Comparison of ENCODE assay signal across 8 cellular contexts in genomic region chr6:27250955-27251671, GRCh38. TPM values are rescaled to one million over a fixed set of nuclear protein-coding genes. Genes with fewer than 3 reads are reported as not detected.
DNase-seq lines count a peak whose midpoint lies in the region; ATAC-seq and TF ChIP-seq lines count a peak whose summit lies in the region.

No MANE protein-coding gene starts in this region.

- no peaks in the 10 kb centered on the region for H3K9me2 ChIP-seq in OCI-LY7 (ENCODE audit: insufficient read depth, low read length)

- CTCF ChIA-PET in CD4-positive, alpha-beta memory T cell (lab: Charles Lee; ENCODE audit: partially characterized antibody) = no interaction called here
- CTCF ChIA-PET in OCI-LY7 (lab: Charles Lee; ENCODE audit: unreplicated experiment) = interaction anchor here (0.6 kb wide), 2 partner anchors 548 to 1817 kb away, joined by 3 read pairs; no protein-coding TSS in a partner anchor

- no peaks in the 10 kb centered on the region for H3K79me2 ChIP-seq in OCI-LY7 (ENCODE audit: insufficient read depth, low read depth, low read length)

- no peak overlapping the region for H3K27ac ChIP-seq in CD4-positive, alpha-beta memory T cell (ENCODE audit: low read depth, low read length)
- peak overlapping the region; percentile 22 for H3K27ac ChIP-seq in OCI-LY7 (ENCODE audit: low read depth, low read length, poor library complexity, severe bottlenecking)

- intact Hi-C loops in CD4-positive, alpha-beta memory T cell (cut with micrococcal nuclease) = no loop called here
- intact Hi-C loops in OCI-LY7 (cut with micrococcal nuclease; ENCODE audit: unreplicated experiment) = loop anchor here (2.0 to 5.0 kb wide), 2 partner anchors 74 to 94 kb away; no protein-coding TSS in a partner anchor
- intact Hi-C loops in activated T-helper 2 cell treated with anti-CD3 and anti-CD28 coated beads, Interferon-gamma antibody, Interleukin-2, Interleukin-4, amounts not matched to agents 10 μg/mL and 5 μg/mL and 100 μg/mL, durations not matched to agents 14 hours and 24 hours and 36 hours (cut with micrococcal nuclease) = loop anchor here (2.0 kb wide), 1 partner anchor 62 kb away; no protein-coding TSS in a partner anchor
- intact Hi-C loops in Right ventricle myocardium superior (cut with DNase I) = no loop called here

- TF ChIP-seq CTCF in OCI-LY7 (conservative IDR thresholded peaks at IDR 0.05; ENCODE audit: low read length) = no peak
- no peak for TF ChIP-seq CTCF in retinal pigment epithelial cell (conservative IDR thresholded peaks at IDR 0.05; ENCODE audit: low read depth, low read length)

- H3K27me3 Mint-ChIP-seq in CD4-positive, alpha-beta memory T cell = peaks cover 16 to 37% of the 10 kb centered on the region in 2 donors
- H3K27me3 Mint-ChIP-seq in activated T-helper 2 cell treated with anti-CD3 and anti-CD28 coated beads, Interferon-gamma antibody, Interleukin-2, Interleukin-4, amounts not matched to agents 10 μg/mL and 5 μg/mL and 100 μg/mL, durations not matched to agents 14 hours and 24 hours and 36 hours (ENCODE audit: low read depth) = peaks cover 55% of the 10 kb centered on the region

- ATAC-seq in GM19452 (IDR thresholded peaks at IDR 0.05; ENCODE audit: unreplicated experiment) (peak; percentile 63), HG03558 (IDR thresholded peaks at IDR 0.05; ENCODE audit: extremely low read depth, unreplicated experiment) (peak; percentile 19), Right ventricle myocardium superior (ENCODE audit: poor library complexity) (peak; percentile 71)

- H4K20me1 ChIP-seq in OCI-LY7 (ENCODE audit: insufficient read depth, low read length) = no peaks in the 10 kb centered on the region

- POLR2A ChIA-PET in CD4-positive, alpha-beta memory T cell (lab: Charles Lee; ENCODE audit: partially characterized antibody) = interaction anchor here (0.9 to 1.3 kb wide), 2 partner anchors 8 to 228 kb away, joined by 3 to 10 read pairs; no protein-coding TSS in a partner anchor
- POLR2A ChIA-PET in OCI-LY7 (lab: Charles Lee) = interaction anchor here (0.6 to 1.5 kb wide), 8 partner anchors 73 to 696 kb away, joined by 3 to 6 read pairs (median 4); a partner anchor contains a TSS

- peak overlapping the region; percentile 64 to 70 for H3K4me3 ChIP-seq in CD4-positive, alpha-beta memory T cell (ENCODE audit: low read length in 2 of 2)
- H3K4me3 ChIP-seq in OCI-LY7 (ENCODE audit: low read depth, low read length, poor library complexity, severe bottlenecking) (peak overlapping the region; percentile 80), retinal pigment epithelial cell (ENCODE audit: low read length) (peak overlapping the region; percentile 74)

- H3K27ac Mint-ChIP-seq in CD4-positive, alpha-beta memory T cell = peak overlapping the region; percentile 11 to 87 (median 70)
- H3K27ac Mint-ChIP-seq in activated T-helper 2 cell treated with anti-CD3 and anti-CD28 coated beads, Interferon-gamma antibody, Interleukin-2, Interleukin-4, amounts not matched to agents 10 μg/mL and 5 μg/mL and 100 μg/mL, durations not matched to agents 14 hours and 24 hours and 36 hours = no peak overlapping the region

- H3K4me1 ChIP-seq in CD4-positive, alpha-beta memory T cell (ENCODE audit: insufficient read depth, low read length) = peaks cover 14% of the 10 kb centered on the region
- H3K4me1 ChIP-seq in OCI-LY7 (ENCODE audit: insufficient read depth, low read length, poor library complexity, severe bottlenecking) = peaks cover 15% of the 10 kb centered on the region

- peak overlapping the region; percentile 83 to 94 (median 90) for H3K4me3 Mint-ChIP-seq in CD4-positive, alpha-beta memory T cell
- H3K4me3 Mint-ChIP-seq in activated T-helper 2 cell treated with anti-CD3 and anti-CD28 coated beads, Interferon-gamma antibody, Interleukin-2, Interleukin-4, amounts not matched to agents 10 μg/mL and 5 μg/mL and 100 μg/mL, durations not matched to agents 14 hours and 24 hours and 36 hours (ENCODE audit: low read depth) = peak overlapping the region; percentile 90

- peak overlapping the region; percentile 90 for H3K4me2 ChIP-seq in OCI-LY7 (ENCODE audit: low read length)

- H3K9me3 Mint-ChIP-seq in CD4-positive, alpha-beta memory T cell = no peaks in the 10 kb centered on the region
- H3K9me3 Mint-ChIP-seq in activated T-helper 2 cell treated with anti-CD3 and anti-CD28 coated beads, Interferon-gamma antibody, Interleukin-2, Interleukin-4, amounts not matched to agents 10 μg/mL and 5 μg/mL and 100 μg/mL, durations not matched to agents 14 hours and 24 hours and 36 hours = no peaks in the 10 kb centered on the region

- no peaks in the 10 kb centered on the region for H3K27me3 ChIP-seq in CD4-positive, alpha-beta memory T cell (ENCODE audit: insufficient read depth, low read length)

- peaks cover 4 to 16% (median 7%) of the 10 kb centered on the region in 4 donors for H3K4me1 Mint-ChIP-seq in CD4-positive, alpha-beta memory T cell
- H3K4me1 Mint-ChIP-seq in activated T-helper 2 cell treated with anti-CD3 and anti-CD28 coated beads, Interferon-gamma antibody, Interleukin-2, Interleukin-4, amounts not matched to agents 10 μg/mL and 5 μg/mL and 100 μg/mL, durations not matched to agents 14 hours and 24 hours and 36 hours (ENCODE audit: low read depth) = peaks cover 3% of the 10 kb centered on the region

- peak; percentile 34 to 64 (median 50) for DNase-seq in CD4-positive, alpha-beta memory T cell
- DNase-seq in OCI-LY7 (ENCODE audit: low spot score) = peak; percentile 85
- peak; percentile 64 for DNase-seq in activated T-helper 2 cell treated with anti-CD3 and anti-CD28 coated beads, Interferon-gamma antibody, Interleukin-2, Interleukin-4, amounts not matched to agents 10 μg/mL and 5 μg/mL and 100 μg/mL, durations not matched to agents 14 hours and 24 hours and 36 hours (ENCODE audit: low spot score)
- DNase-seq in Right ventricle myocardium superior = peak; percentile 66
- DNase-seq in retinal pigment epithelial cell (ENCODE audit: low read depth) = no peak
- DNase-seq in Kasumi-1 (lab: John Stamatoyannopoulos, UW) = no peak

- BruUV-seq in OCI-LY7 (replicated peaks; lab: Mats Ljungman, UMichigan) = no TSS peak

- no peaks in the 10 kb centered on the region for H3K36me3 ChIP-seq in CD4-positive, alpha-beta memory T cell (ENCODE audit: insufficient read depth, low read length)
- no peaks in the 10 kb centered on the region for H3K36me3 ChIP-seq in OCI-LY7 (ENCODE audit: insufficient read depth, low read length)

- no peaks in the 10 kb centered on the region for H3K36me3 Mint-ChIP-seq in CD4-positive, alpha-beta memory T cell
- no peaks in the 10 kb centered on the region for H3K36me3 Mint-ChIP-seq in activated T-helper 2 cell treated with anti-CD3 and anti-CD28 coated beads, Interferon-gamma antibody, Interleukin-2, Interleukin-4, amounts not matched to agents 10 μg/mL and 5 μg/mL and 100 μg/mL, durations not matched to agents 14 hours and 24 hours and 36 hours (ENCODE audit: low read depth)

- peak overlapping the region; percentile 84 for H2AFZ ChIP-seq in OCI-LY7 (ENCODE audit: low read length)

- H3K9me3 ChIP-seq in CD4-positive, alpha-beta memory T cell (ENCODE audit: control insufficient read depth in 1 of 2, low read length in 2 of 2) = no peaks in the 10 kb centered on the region
- no peaks in the 10 kb centered on the region for H3K9me3 ChIP-seq in OCI-LY7 (ENCODE audit: low read length)

RNA-seq across cellular contexts. Expression of gene PRSS16, which starts 3.6 kb away (rescaled TPM):
- 1 to 10 TPM; 1.9 to 2.5 TPM for total RNA-seq in CD4-positive, alpha-beta memory T cell
- polyA plus RNA-seq in CD4-positive, alpha-beta memory T cell = 1 to 10 TPM; 1.5 to 3.3 TPM
- total RNA-seq in OCI-LY7 (2014; rRNA removed; shearing (Covaris generic)) = 4.6 and 6.9 TPM in 2 replicates
- 12.0 and 13.3 TPM in 2 replicates for total RNA-seq in OCI-LY7 (2022)
- 0.55 and 0.57 TPM in 2 replicates for total RNA-seq in activated T-helper 2 cell treated with anti-CD3 and anti-CD28 coated beads, Interferon-gamma antibody, Interleukin-2, Interleukin-4, amounts not matched to agents 10 μg/mL and 5 μg/mL and 100 μg/mL, durations not matched to agents 14 hours and 24 hours and 36 hours
- total RNA-seq in Right ventricle myocardium superior = not detected

Comparison
In these comparisons a context has a peak if more than half of its experiments do, and no peak if none do; other contexts are left out.
1. DNase-seq: peak in CD4-positive, alpha-beta memory T cell (5 of 5), OCI-LY7 (single experiment), activated T-helper 2 cell treated with anti-CD3 and anti-CD28 coated beads, Interferon-gamma antibody, Interleukin-2, Interleukin-4, amounts not matched to agents 10 μg/mL and 5 μg/mL and 100 μg/mL, durations not matched to agents 14 hours and 24 hours and 36 hours (single experiment) and Right ventricle myocardium superior (single experiment); none in retinal pigment epithelial cell (single experiment) and Kasumi-1 (0 of 2).
2. ATAC-seq: peak in every context shown above with its lines; median percentile 71 in Right ventricle myocardium superior; 63 in GM19452; 19 in HG03558.
3. intact Hi-C loops: an anchor here in OCI-LY7 (2.0 to 5.0 kb wide) and activated T-helper 2 cell treated with anti-CD3 and anti-CD28 coated beads, Interferon-gamma antibody, Interleukin-2, Interleukin-4, amounts not matched to agents 10 μg/mL and 5 μg/mL and 100 μg/mL, durations not matched to agents 14 hours and 24 hours and 36 hours (2.0 kb wide); none called in CD4-positive, alpha-beta memory T cell and Right ventricle myocardium superior.
4. Peak in every context shown above with its lines, with median percentiles within 50 percentile points of each other: H3K4me3 ChIP-seq.